In the genomic region with DNA sequence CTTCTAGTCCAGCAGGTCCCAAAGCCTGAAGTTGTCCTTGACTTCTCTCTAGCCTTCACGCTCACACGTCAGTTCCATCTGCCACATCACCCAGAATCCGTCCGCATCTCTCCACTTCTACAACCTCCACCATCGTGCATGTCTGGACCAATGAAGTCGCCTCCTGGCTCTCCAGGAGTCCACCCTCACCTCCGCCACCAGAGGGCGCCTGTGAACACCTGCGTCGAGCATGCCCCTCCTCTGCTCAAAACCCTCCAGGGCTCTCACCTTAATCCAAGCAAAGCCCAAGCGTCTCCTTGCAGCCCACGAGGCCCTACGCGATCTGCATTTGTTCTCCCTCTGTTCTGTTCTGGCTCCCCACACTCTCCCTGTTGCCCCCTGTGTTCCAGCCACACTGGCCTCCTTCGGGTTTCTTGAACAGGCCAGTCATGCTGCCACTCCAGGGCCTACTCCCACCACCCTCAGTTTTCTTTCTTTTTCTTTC, we compare ENCODE assay signal across 8 cellular contexts. TPM values are rescaled to one million over a fixed set of nuclear protein-coding genes. Genes with fewer than 3 reads are reported as not detected.
DNase-seq lines count a peak whose midpoint lies in the region; ATAC-seq and TF ChIP-seq lines count a peak whose summit lies in the region.

No MANE protein-coding gene starts in this region.

- peak; percentile 83 to 93 (median 83) for TF ChIP-seq CTCF in ascending aorta (IDR thresholded peaks at IDR 0.05)

- no peaks in the 10 kb centered on the region for H3K9me3 ChIP-seq in ascending aorta
- no peaks in the 10 kb centered on the region for H3K9me3 ChIP-seq in iPS-20b (ENCODE audit: insufficient read depth, low read depth, low read length)

- no peaks in the 10 kb centered on the region for H3K36me3 ChIP-seq in ascending aorta
- peaks cover 5% of the 10 kb centered on the region; the same call in 1 of the 2 replicates for H3K36me3 ChIP-seq in iPS-20b (ENCODE audit: insufficient read depth, low read depth, low read length)

- H3K27me3 ChIP-seq in ascending aorta (no peaks in the 10 kb centered on the region), iPS-20b (ENCODE audit: insufficient read depth, low read length) (no peaks in the 10 kb centered on the region)

- H3K4me3 ChIP-seq in ascending aorta, result no peak overlapping the region
- no peak overlapping the region for H3K4me3 ChIP-seq in iPS-20b (ENCODE audit: low read length)

- intact Hi-C loops in ascending aorta (cut with DNase I), result loop anchor here (2.0 to 10.0 kb wide), 2 partner anchors 22 to 204 kb away; partner anchors contain the start of gene NXNL1

- peak overlapping the region; percentile 41; the same call in 1 of the 2 replicates for H3K9ac ChIP-seq in iPS-20b (ENCODE audit: low read depth, low read length)

- DNase-seq in GDM1 (lab: John Stamatoyannopoulos, UW) (peak; percentile 75), NCI-H2081 (lab: John Stamatoyannopoulos, UW) (peak; percentile 65 to 74), T1000 (lab: John Stamatoyannopoulos, UW) (peak; percentile 45), ascending aorta (ENCODE audit: low spot score in 2 of 2) (peak in 1 of 2 donors; percentile 87)
- peak; percentile 83 to 87 for DNase-seq in stimulated activated CD4-positive, alpha-beta T cell treated with anti-CD3 and anti-CD28 coated beads, Interleukin-1b, Interleukin-23, amount 100 ng/mL, for 1 hour (ENCODE audit: low read depth in 2 of 2)

- H3K27ac ChIP-seq in ascending aorta, result no peak overlapping the region
- peak overlapping the region; percentile 35 for H3K27ac ChIP-seq in iPS-20b (ENCODE audit: low read length)

- H3K4me1 ChIP-seq in ascending aorta (no peaks in the 10 kb centered on the region), iPS-20b (ENCODE audit: insufficient read depth, low read length) (peaks cover 4% of the 10 kb centered on the region; the same call in 1 of the 2 replicates)

- ATAC-seq in HG02642 (IDR thresholded peaks at IDR 0.05; ENCODE audit: poor library complexity, unreplicated experiment), result peak; percentile 74
- no peak for ATAC-seq in HG02840 (IDR thresholded peaks at IDR 0.05; ENCODE audit: low FRiP score, unreplicated experiment)

RNA-seq across cellular contexts. Expression of gene USHBP1, which starts 3.7 kb away (rescaled TPM):
- 12.3 TPM for total RNA-seq in ascending aorta

RNA-seq across cellular contexts. Expression of gene BABAM1, which starts 6.4 kb away (rescaled TPM):
- 85.5 TPM for total RNA-seq in ascending aorta

RNA-seq across cellular contexts. Expression of gene NR2F6, which starts 15.2 kb away (rescaled TPM):
- 181 TPM for total RNA-seq in ascending aorta

RNA-seq across cellular contexts. Expression of gene ANKLE1, which starts 20.8 kb away (rescaled TPM):
- not detected for total RNA-seq in ascending aorta

RNA-seq across cellular contexts. Expression of gene OCEL1, which starts 34.9 kb away (rescaled TPM):
- total RNA-seq in ascending aorta, result 13.7 TPM
